ENCODE assay signal across 1 cellular context in genomic region chr16:4800290-4801041, GRCh38.
TF ChIP-seq lines count a peak whose summit lies in the region.

No MANE protein-coding gene starts in this region.

TF ChIP-seq in HepG2, 621 proteins besides CTCF, POLR2A, EP300 and RAD21 (continues in another document):
- TF ChIP-seq GABPB1 (CRISPR knock-in tag; IDR thresholded peaks at IDR 0.05) (peak; percentile 84), TBX2 (CRISPR knock-in tag; IDR thresholded peaks at IDR 0.05; ENCODE audit: borderline replicate concordance) (peak; percentile 27; the same call in 1 of the 2 replicates), ZFY (CRISPR knock-in tag; IDR thresholded peaks at IDR 0.05) (peak; percentile 66), NFYC (CRISPR knock-in tag; IDR thresholded peaks at IDR 0.05) (no peak), ZNF713 (CRISPR knock-in tag; IDR thresholded peaks at IDR 0.05) (no peak), ZNF510 (CRISPR knock-in tag; IDR thresholded peaks at IDR 0.05; ENCODE audit: low read depth) (no peak), ZNF614 (CRISPR knock-in tag; IDR thresholded peaks at IDR 0.05; ENCODE audit: borderline replicate concordance) (0 out of 2 replicates have a peak, but pooled peaks have one; percentile 49), ESRRA (CRISPR knock-in tag; IDR thresholded peaks at IDR 0.05; ENCODE audit: low read depth) (no peak), FIP1L1 (IDR thresholded peaks at IDR 0.05; ENCODE audit: borderline replicate concordance, insufficient read depth, low read depth, low read length) (no peak), MED13 (CRISPR knock-in tag; IDR thresholded peaks at IDR 0.05) (no peak), POGK (CRISPR knock-in tag; conservative IDR thresholded peaks at IDR 0.05) (no peak), ZBTB26 (CRISPR knock-in tag; IDR thresholded peaks at IDR 0.05; ENCODE audit: borderline replicate concordance) (no peak), ZNF446 (CRISPR knock-in tag; IDR thresholded peaks at IDR 0.05) (no peak), ZNF143 (CRISPR knock-in tag; IDR thresholded peaks at IDR 0.05) (peak; percentile 51; the same call in 1 of the 2 replicates), STAG1 (CRISPR knock-in tag; IDR thresholded peaks at IDR 0.05) (0 out of 2 replicates have a peak, but pooled peaks have one; percentile 2), ARNTL (CRISPR knock-in tag; IDR thresholded peaks at IDR 0.05) (0 out of 2 replicates have a peak, but pooled peaks have one; percentile 27), PCBP1 (IDR thresholded peaks at IDR 0.05; ENCODE audit: borderline replicate concordance, low read depth, low read length) (0 out of 2 replicates have a peak, but pooled peaks have one; percentile 45), ZNF776 (CRISPR knock-in tag; IDR thresholded peaks at IDR 0.05) (no peak), NR2C2 (CRISPR knock-in tag; IDR thresholded peaks at IDR 0.05; ENCODE audit: borderline replicate concordance) (peak; percentile 97), ATM (IDR thresholded peaks at IDR 0.05; ENCODE audit: borderline replicate concordance) (no peak), HOXA5 (CRISPR knock-in tag; IDR thresholded peaks at IDR 0.05) (no peak), HMG20B (CRISPR knock-in tag; conservative IDR thresholded peaks at IDR 0.05) (no peak), PHF8 (CRISPR knock-in tag; IDR thresholded peaks at IDR 0.05) (0 out of 2 replicates have a peak, but pooled peaks have one; percentile 32), HIVEP1 (CRISPR knock-in tag; IDR thresholded peaks at IDR 0.05) (0 out of 2 replicates have a peak, but pooled peaks have one; percentile 17), RXRA (CRISPR knock-in tag; IDR thresholded peaks at IDR 0.05) (peak; percentile 41), CREM (IDR thresholded peaks at IDR 0.05) (no peak), CREM (CRISPR knock-in tag; IDR thresholded peaks at IDR 0.05) (no peak), PATZ1 (CRISPR knock-in tag; IDR thresholded peaks at IDR 0.05) (peak; percentile 54; the same call in 1 of the 2 replicates), UBTF (CRISPR knock-in tag; IDR thresholded peaks at IDR 0.05) (peak; percentile 69; the same call in 1 of the 2 replicates), MED1 (CRISPR knock-in tag; IDR thresholded peaks at IDR 0.05) (0 out of 2 replicates have a peak, but pooled peaks have one; percentile 16), ZNF816 (CRISPR knock-in tag; IDR thresholded peaks at IDR 0.05; ENCODE audit: borderline replicate concordance) (no peak), ZKSCAN1 (IDR thresholded peaks at IDR 0.05; ENCODE audit: low read length) (no peak), PAWR (CRISPR knock-in tag; IDR thresholded peaks at IDR 0.05; ENCODE audit: borderline replicate concordance) (no peak), SCMH1 (CRISPR knock-in tag; IDR thresholded peaks at IDR 0.05; ENCODE audit: borderline replicate concordance) (no peak), MAZ (IDR thresholded peaks at IDR 0.05; ENCODE audit: borderline replicate concordance, low read depth, low read length) (no peak), MAZ (CRISPR knock-in tag; IDR thresholded peaks at IDR 0.05; ENCODE audit: low read depth) (0 out of 2 replicates have a peak, but pooled peaks have one; percentile 15), KDM2A (CRISPR knock-in tag; IDR thresholded peaks at IDR 0.05; ENCODE audit: borderline replicate concordance, low read depth) (peak; percentile 32; the same call in 1 of the 2 replicates)
- TF ChIP-seq, protein P1, sequence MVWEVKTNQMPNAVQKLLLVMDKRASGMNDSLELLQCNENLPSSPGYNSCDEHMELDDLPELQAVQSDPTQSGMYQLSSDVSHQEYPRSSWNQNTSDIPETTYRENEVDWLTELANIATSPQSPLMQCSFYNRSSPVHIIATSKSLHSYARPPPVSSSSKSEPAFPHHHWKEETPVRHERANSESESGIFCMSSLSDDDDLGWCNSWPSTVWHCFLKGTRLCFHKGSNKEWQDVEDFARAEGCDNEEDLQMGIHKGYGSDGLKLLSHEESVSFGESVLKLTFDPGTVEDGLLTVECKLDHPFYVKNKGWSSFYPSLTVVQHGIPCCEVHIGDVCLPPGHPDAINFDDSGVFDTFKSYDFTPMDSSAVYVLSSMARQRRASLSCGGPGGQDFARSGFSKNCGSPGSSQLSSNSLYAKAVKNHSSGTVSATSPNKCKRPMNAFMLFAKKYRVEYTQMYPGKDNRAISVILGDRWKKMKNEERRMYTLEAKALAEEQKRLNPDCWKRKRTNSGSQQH (CRISPR knock-in tag; IDR thresholded peaks at IDR 0.05; ENCODE audit: low read depth), result no peak
- TF ChIP-seq, protein P2, sequence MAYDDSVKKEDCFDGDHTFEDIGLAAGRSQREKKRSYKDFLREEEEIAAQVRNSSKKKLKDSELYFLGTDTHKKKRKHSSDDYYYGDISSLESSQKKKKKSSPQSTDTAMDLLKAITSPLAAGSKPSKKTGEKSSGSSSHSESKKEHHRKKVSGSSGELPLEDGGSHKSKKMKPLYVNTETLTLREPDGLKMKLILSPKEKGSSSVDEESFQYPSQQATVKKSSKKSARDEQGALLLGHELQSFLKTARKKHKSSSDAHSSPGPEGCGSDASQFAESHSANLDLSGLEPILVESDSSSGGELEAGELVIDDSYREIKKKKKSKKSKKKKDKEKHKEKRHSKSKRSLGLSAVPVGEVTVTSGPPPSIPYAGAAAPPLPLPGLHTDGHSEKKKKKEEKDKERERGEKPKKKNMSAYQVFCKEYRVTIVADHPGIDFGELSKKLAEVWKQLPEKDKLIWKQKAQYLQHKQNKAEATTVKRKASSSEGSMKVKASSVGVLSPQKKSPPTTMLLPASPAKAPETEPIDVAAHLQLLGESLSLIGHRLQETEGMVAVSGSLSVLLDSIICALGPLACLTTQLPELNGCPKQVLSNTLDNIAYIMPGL (CRISPR knock-in tag; IDR thresholded peaks at IDR 0.05; ENCODE audit: borderline replicate concordance in 1 of 2, low read depth in 1 of 2), result no peak
- TF ChIP-seq, protein P3, sequence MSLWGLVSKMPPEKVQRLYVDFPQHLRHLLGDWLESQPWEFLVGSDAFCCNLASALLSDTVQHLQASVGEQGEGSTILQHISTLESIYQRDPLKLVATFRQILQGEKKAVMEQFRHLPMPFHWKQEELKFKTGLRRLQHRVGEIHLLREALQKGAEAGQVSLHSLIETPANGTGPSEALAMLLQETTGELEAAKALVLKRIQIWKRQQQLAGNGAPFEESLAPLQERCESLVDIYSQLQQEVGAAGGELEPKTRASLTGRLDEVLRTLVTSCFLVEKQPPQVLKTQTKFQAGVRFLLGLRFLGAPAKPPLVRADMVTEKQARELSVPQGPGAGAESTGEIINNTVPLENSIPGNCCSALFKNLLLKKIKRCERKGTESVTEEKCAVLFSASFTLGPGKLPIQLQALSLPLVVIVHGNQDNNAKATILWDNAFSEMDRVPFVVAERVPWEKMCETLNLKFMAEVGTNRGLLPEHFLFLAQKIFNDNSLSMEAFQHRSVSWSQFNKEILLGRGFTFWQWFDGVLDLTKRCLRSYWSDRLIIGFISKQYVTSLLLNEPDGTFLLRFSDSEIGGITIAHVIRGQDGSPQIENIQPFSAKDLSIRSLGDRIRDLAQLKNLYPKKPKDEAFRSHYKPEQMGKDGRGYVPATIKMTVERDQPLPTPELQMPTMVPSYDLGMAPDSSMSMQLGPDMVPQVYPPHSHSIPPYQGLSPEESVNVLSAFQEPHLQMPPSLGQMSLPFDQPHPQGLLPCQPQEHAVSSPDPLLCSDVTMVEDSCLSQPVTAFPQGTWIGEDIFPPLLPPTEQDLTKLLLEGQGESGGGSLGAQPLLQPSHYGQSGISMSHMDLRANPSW (CRISPR knock-in tag; IDR thresholded peaks at IDR 0.05; ENCODE audit: borderline replicate concordance), result no peak
- TF ChIP-seq, protein P4, sequence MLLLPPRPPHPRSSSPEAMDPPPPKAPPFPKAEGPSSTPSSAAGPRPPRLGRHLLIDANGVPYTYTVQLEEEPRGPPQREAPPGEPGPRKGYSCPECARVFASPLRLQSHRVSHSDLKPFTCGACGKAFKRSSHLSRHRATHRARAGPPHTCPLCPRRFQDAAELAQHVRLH (CRISPR knock-in tag; IDR thresholded peaks at IDR 0.05; ENCODE audit: borderline replicate concordance, low read depth), result no peak
- TF ChIP-seq, protein P5, sequence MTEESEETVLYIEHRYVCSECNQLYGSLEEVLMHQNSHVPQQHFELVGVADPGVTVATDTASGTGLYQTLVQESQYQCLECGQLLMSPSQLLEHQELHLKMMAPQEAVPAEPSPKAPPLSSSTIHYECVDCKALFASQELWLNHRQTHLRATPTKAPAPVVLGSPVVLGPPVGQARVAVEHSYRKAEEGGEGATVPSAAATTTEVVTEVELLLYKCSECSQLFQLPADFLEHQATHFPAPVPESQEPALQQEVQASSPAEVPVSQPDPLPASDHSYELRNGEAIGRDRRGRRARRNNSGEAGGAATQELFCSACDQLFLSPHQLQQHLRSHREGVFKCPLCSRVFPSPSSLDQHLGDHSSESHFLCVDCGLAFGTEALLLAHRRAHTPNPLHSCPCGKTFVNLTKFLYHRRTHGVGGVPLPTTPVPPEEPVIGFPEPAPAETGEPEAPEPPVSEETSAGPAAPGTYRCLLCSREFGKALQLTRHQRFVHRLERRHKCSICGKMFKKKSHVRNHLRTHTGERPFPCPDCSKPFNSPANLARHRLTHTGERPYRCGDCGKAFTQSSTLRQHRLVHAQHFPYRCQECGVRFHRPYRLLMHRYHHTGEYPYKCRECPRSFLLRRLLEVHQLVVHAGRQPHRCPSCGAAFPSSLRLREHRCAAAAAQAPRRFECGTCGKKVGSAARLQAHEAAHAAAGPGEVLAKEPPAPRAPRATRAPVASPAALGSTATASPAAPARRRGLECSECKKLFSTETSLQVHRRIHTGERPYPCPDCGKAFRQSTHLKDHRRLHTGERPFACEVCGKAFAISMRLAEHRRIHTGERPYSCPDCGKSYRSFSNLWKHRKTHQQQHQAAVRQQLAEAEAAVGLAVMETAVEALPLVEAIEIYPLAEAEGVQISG (CRISPR knock-in tag; IDR thresholded peaks at IDR 0.05), result peak; percentile 31; the same call in 1 of the 2 replicates
- TF ChIP-seq, protein P6, sequence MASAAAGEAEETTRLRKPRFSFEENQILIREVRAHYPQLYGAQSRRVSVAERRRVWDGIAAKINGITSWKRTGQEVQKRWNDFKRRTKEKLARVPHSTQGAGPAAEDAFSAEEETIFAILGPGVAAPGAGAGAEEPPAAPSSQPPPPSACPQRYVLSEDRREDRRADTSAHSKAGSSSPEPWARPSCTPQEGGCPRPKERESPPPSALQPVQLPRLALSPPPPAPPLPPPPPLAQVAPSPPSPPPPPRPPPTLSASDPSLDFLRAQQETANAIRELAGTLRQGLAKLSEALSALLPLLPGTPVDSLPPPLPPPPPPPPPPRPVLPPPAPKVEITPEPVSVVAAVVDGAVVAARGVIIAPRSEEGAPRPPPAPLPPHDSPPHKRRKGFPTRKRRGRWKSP (CRISPR knock-in tag; IDR thresholded peaks at IDR 0.05), result no peak
- TF ChIP-seq, protein P7, sequence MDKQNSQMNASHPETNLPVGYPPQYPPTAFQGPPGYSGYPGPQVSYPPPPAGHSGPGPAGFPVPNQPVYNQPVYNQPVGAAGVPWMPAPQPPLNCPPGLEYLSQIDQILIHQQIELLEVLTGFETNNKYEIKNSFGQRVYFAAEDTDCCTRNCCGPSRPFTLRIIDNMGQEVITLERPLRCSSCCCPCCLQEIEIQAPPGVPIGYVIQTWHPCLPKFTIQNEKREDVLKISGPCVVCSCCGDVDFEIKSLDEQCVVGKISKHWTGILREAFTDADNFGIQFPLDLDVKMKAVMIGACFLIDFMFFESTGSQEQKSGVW (CRISPR knock-in tag; IDR thresholded peaks at IDR 0.05; ENCODE audit: borderline replicate concordance), result no peak
